ENCODE assay signal across 8 cellular contexts in genomic region chrX:134797390-134797700, GRCh38. TPM values are rescaled to one million over a fixed set of nuclear protein-coding genes. Genes with fewer than 3 reads are reported as not detected.
DNase-seq lines count a peak whose midpoint lies in the region; ATAC-seq and TF ChIP-seq lines count a peak whose summit lies in the region.

No MANE protein-coding gene starts in this region.

- H2AK5ac ChIP-seq in trophoblast cell (ENCODE audit: low read length), result no peak overlapping the region

- H3K9me3 ChIP-seq in ES-I3 (ENCODE audit: control insufficient read depth, insufficient read depth, low read length) (no peaks in the 10 kb centered on the region), OCI-LY7 (ENCODE audit: low read length) (no peaks in the 10 kb centered on the region), trophoblast cell (ENCODE audit: insufficient read depth, low read depth, low read length) (no peaks in the 10 kb centered on the region)

- peak overlapping the region; percentile 99 for H3K4me3 ChIP-seq in OCI-LY7 (ENCODE audit: low read depth, low read length, poor library complexity, severe bottlenecking)
- H3K4me3 ChIP-seq in epithelial cell of proximal tubule (ENCODE audit: low read depth, low read length), result peak overlapping the region; percentile 79
- no peak overlapping the region for H3K4me3 ChIP-seq in trophoblast cell (ENCODE audit: low read depth, low read length)

- H3K4me2 ChIP-seq in OCI-LY7 (ENCODE audit: low read length) (peak overlapping the region; percentile 87), trophoblast cell (ENCODE audit: low read length) (peak overlapping the region; percentile 73)

- POLR2A ChIA-PET in OCI-LY7 (lab: Charles Lee), result interaction anchor here (0.6 to 0.9 kb wide), 2 partner anchors 16 to 1356 kb away, joined by 3 read pairs; no protein-coding TSS in a partner anchor

- H3K4me1 ChIP-seq in ES-I3 (ENCODE audit: insufficient read depth, low read length) (peaks cover 27% of the 10 kb centered on the region), OCI-LY7 (ENCODE audit: insufficient read depth, low read length, poor library complexity, severe bottlenecking) (peaks cover 24% of the 10 kb centered on the region), trophoblast cell (ENCODE audit: control insufficient read depth in 1 of 2, insufficient read depth in 2 of 2, low read length in 2 of 2) (peaks cover 8% of the 10 kb centered on the region in 2 experiments)

- H3K9ac ChIP-seq in ES-I3 (ENCODE audit: low read depth, low read length) (peak overlapping the region; percentile 71), trophoblast cell (ENCODE audit: low read length) (no peak overlapping the region)

- peaks cover 20% of the 10 kb centered on the region; the same call in 1 of the 2 replicates for H3K79me2 ChIP-seq in OCI-LY7 (ENCODE audit: insufficient read depth, low read depth, low read length)
- H3K79me2 ChIP-seq in trophoblast cell (ENCODE audit: control insufficient read depth, insufficient read depth, low read length, poor library complexity), result peaks cover 8% of the 10 kb centered on the region

- H2BK120ac ChIP-seq in trophoblast cell (ENCODE audit: insufficient read depth, low read length, poor library complexity), result no peak overlapping the region

- BruUV-seq in OCI-LY7 (replicated peaks; lab: Mats Ljungman, UMichigan), result TSS peak; percentile 95

- peak overlapping the region; percentile 83 for H3K27ac ChIP-seq in OCI-LY7 (ENCODE audit: low read depth, low read length, poor library complexity, severe bottlenecking)
- H3K27ac ChIP-seq in trophoblast cell (ENCODE audit: low read depth, low read length), result no peak overlapping the region

- H3K27me3 ChIP-seq in trophoblast cell (ENCODE audit: insufficient read depth, low read length), result no peaks in the 10 kb centered on the region

- H3K4ac ChIP-seq in trophoblast cell (ENCODE audit: low read depth, low read length), result no peak overlapping the region

- peaks cover 3% of the 10 kb centered on the region for H3K36me3 ChIP-seq in ES-I3 (ENCODE audit: insufficient read depth, low read length)
- H3K36me3 ChIP-seq in OCI-LY7 (ENCODE audit: insufficient read depth, low read length), result peaks cover 26% of the 10 kb centered on the region
- H3K36me3 ChIP-seq in trophoblast cell (ENCODE audit: control insufficient read depth in 1 of 2, insufficient read depth in 2 of 2, low read length in 2 of 2), result peaks cover 0 to 2% of the 10 kb centered on the region in 2 experiments

- no peak overlapping the region for H3K18ac ChIP-seq in trophoblast cell (ENCODE audit: low read length)

- H3K79me1 ChIP-seq in trophoblast cell (ENCODE audit: low read length), result peaks cover 4% of the 10 kb centered on the region

- TF ChIP-seq CTCF in OCI-LY7 (conservative IDR thresholded peaks at IDR 0.05; ENCODE audit: low read length) (no peak), epithelial cell of proximal tubule (conservative IDR thresholded peaks at IDR 0.05; ENCODE audit: low read depth, low read length) (no peak)

- no peak overlapping the region for H3K14ac ChIP-seq in trophoblast cell (ENCODE audit: low read length)

- H4K91ac ChIP-seq in trophoblast cell (ENCODE audit: low read depth, low read length), result no peak overlapping the region

- no CpG with 5 or more reads among the region's 7 CpGs for WGBS in trophoblast cell (ENCODE audit: extremely low coverage, insufficient coverage, insufficient read length)

- no peak overlapping the region for H2BK5ac ChIP-seq in trophoblast cell (ENCODE audit: low read depth, low read length, poor library complexity)

- intact Hi-C loops in OCI-LY7 (cut with micrococcal nuclease; ENCODE audit: unreplicated experiment) (no loop called here), left colon (cut with DNase I, micrococcal nuclease) (no loop called here)

- H2BK12ac ChIP-seq in trophoblast cell (ENCODE audit: low read length), result no peak overlapping the region

- H3K9me2 ChIP-seq in OCI-LY7 (ENCODE audit: insufficient read depth, low read length), result no peaks in the 10 kb centered on the region

- H3K23ac ChIP-seq in trophoblast cell (ENCODE audit: low read length), result no peak overlapping the region

- CTCF ChIA-PET in OCI-LY7 (lab: Charles Lee; ENCODE audit: unreplicated experiment), result no interaction called here

- H2AFZ ChIP-seq in OCI-LY7 (ENCODE audit: low read length), result peak overlapping the region; percentile 92; the same call in 1 of the 2 replicates
- H2AFZ ChIP-seq in trophoblast cell (ENCODE audit: insufficient read depth, low read length, poor library complexity), result no peak overlapping the region

- no peak overlapping the region for H4K8ac ChIP-seq in trophoblast cell (ENCODE audit: low read depth, low read length)

- DNase-seq in OCI-LY7 (ENCODE audit: low spot score) (peak; percentile 1), epithelial cell of proximal tubule (ENCODE audit: low read depth) (no peak), trophoblast cell (no peak), left colon (no peak), COR-L47 (lab: John Stamatoyannopoulos, UW) (no peak)
- DNase-seq in activated CD4-positive, alpha-beta T cell treated with anti-CD3 and anti-CD28 coated beads for 4 hours, result no peak

- H4K12ac ChIP-seq in trophoblast cell (ENCODE audit: low read depth, low read length), result no peak overlapping the region

- ATAC-seq in left colon (no peak), HG02884 (IDR thresholded peaks at IDR 0.05; ENCODE audit: unreplicated experiment) (no peak)

- peaks cover 3% of the 10 kb centered on the region; the same call in 1 of the 2 replicates for H4K20me1 ChIP-seq in OCI-LY7 (ENCODE audit: insufficient read depth, low read length)

RNA-seq across cellular contexts. Expression of gene PABIR2, which starts 0.3 kb away (rescaled TPM):
- total RNA-seq in OCI-LY7 (2014; rRNA removed; shearing (Covaris generic)), result 25.3 and 25.8 TPM in 2 replicates
- total RNA-seq in OCI-LY7 (2022) (76.6 and 80.6 TPM in 2 replicates), epithelial cell of proximal tubule (7.5 and 12.1 TPM in 2 replicates), left colon (10 to 100 TPM; 17.1 to 18.9 TPM)
- polyA plus RNA-seq in trophoblast cell (2013), result 9.3 and 10.3 TPM in 2 replicates
